ENCODE assay signal across 8 cellular contexts in the genomic region with DNA sequence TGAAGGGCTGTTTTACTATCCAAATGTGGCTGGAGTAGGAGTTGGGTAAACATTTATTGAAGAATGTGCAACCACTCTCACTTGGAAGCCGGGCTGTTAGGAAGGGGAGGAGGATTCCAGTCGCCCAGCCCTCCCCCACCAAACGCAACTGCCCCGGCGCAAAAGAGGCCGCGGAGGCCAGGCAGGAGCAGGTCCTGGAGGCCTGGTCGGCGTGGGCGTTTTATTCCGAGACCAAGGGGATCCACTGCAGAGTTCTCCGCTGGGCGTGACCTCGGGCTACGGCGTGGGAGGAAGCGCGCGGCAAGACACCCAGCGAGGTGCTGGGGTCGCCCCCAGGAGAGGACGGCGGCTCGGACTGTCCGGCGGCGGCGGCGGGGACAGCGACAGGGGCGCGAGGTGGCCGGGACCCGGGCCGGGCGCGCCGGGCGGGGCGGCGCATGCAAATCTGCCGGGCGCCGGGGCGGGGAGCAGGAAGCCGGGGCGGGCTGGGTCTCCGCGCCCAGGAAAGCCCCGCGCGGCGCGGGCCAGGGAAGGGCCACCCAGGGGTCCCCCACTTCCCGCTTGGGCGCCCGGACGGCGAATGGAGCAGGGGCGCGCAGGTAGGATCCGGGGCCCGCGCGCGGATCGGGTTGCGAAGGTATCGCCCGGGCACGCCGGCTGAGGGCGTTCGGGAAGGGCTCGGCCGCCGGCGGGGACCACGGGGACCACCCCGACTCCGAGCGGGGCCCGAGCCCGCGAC. TPM values are rescaled to one million over a fixed set of nuclear protein-coding genes. Genes with fewer than 3 reads are reported as not detected.
DNase-seq lines count a peak whose midpoint lies in the region; ATAC-seq and TF ChIP-seq lines count a peak whose summit lies in the region.

A gene (plus strand): TSS at position 553 of the 739 bp plus-strand sequence. CDS start 26,230 bp downstream, outside the sequence.

- peak within 1 kb of the TSS; percentile 98 to 100 for H3K27ac ChIP-seq in left lung

- peaks cover 36 to 53% of the 10 kb centered on the region in 2 donors for H3K4me1 ChIP-seq in left lung

- H3K36me3 ChIP-seq in left lung, result no peaks in the 10 kb centered on the region

- ATAC-seq in left lung, result peak; percentile 78
- no peak for ATAC-seq in HG03025 (IDR thresholded peaks at IDR 0.05; ENCODE audit: low FRiP score, unreplicated experiment)

- no peaks in the 10 kb centered on the region for H3K27me3 ChIP-seq in left lung

- intact Hi-C loops in left lung (cut with DNase I), result loop anchor here in 1 of 2 donors (10.0 kb wide), 1 partner anchor 69 kb away; no protein-coding TSS in a partner anchor

- TF ChIP-seq CTCF in WI38 (IDR thresholded peaks at IDR 0.05; ENCODE audit: low read depth, low read length) (no peak), choroid plexus epithelial cell (conservative IDR thresholded peaks at IDR 0.05; ENCODE audit: low read depth, low read length) (no peak), left lung (IDR thresholded peaks at IDR 0.05) (no peak)

- DNase-seq in A172 (ENCODE audit: low spot score) (peak; percentile 48), HT1080 (ENCODE audit: low read depth) (peak; percentile 40), choroid plexus epithelial cell (ENCODE audit: low read depth) (peak; percentile 88), left lung (peak; percentile 89 to 95)
- DNase-seq in stimulated activated CD4-positive, alpha-beta T cell treated with anti-CD3 and anti-CD28 coated beads, Interleukin-4, amount 100 ng/mL, for 24 hours, result peak; percentile 73

- H3K4me3 ChIP-seq in WI38 (ENCODE audit: low read depth, low read length) (peak within 1 kb of the TSS; percentile 87), choroid plexus epithelial cell (ENCODE audit: low read depth, low read length) (peak within 1 kb of the TSS; percentile 72), left lung (peak within 1 kb of the TSS; percentile 81 to 95)

- no peaks in the 10 kb centered on the region for H3K9me3 ChIP-seq in left lung

- peak; percentile 71 for TF ChIP-seq POLR2A in GM19099 (IDR thresholded peaks at IDR 0.05; ENCODE audit: extremely low read depth, insufficient read length, low read depth)

RNA-seq across cellular contexts. Expression of the gene that starts here (rescaled TPM):
- 21.2 and 25.6 TPM in 2 replicates for total RNA-seq in A172 (2014; rRNA removed; shearing (Covaris generic))
- 21.0 and 21.8 TPM in 2 replicates for total RNA-seq in HT1080 (2014; rRNA removed; shearing (Covaris generic))
- 23.0 and 25.6 TPM in 2 replicates for polyA plus RNA-seq in HT1080 (2015; cell fraction: cytosol; rRNA removed)
- polyA plus RNA-seq in HT1080 (2015; cell fraction: nucleus; rRNA removed), result 39.9 and 42.4 TPM in 2 replicates
- total RNA-seq in left lung, result 100 to 1,000 TPM in 1 of 2 donors, 10 to 100 TPM in 1; 80.3 to 133 TPM

Comparison
In these comparisons a context has a peak if more than half of its experiments do, and no peak if none do; other contexts are left out.
1. DNase-seq: peak in every context shown above with its lines; median percentile 92 in left lung; 88 in choroid plexus epithelial cell; 73 in stimulated activated CD4-positive, alpha-beta T cell treated with anti-CD3 and anti-CD28 coated beads, Interleukin-4, amount 100 ng/mL, for 24 hours; 48 in A172; 40 in HT1080.